11 cellular contexts compared by ENCODE assay signal in the genomic region with DNA sequence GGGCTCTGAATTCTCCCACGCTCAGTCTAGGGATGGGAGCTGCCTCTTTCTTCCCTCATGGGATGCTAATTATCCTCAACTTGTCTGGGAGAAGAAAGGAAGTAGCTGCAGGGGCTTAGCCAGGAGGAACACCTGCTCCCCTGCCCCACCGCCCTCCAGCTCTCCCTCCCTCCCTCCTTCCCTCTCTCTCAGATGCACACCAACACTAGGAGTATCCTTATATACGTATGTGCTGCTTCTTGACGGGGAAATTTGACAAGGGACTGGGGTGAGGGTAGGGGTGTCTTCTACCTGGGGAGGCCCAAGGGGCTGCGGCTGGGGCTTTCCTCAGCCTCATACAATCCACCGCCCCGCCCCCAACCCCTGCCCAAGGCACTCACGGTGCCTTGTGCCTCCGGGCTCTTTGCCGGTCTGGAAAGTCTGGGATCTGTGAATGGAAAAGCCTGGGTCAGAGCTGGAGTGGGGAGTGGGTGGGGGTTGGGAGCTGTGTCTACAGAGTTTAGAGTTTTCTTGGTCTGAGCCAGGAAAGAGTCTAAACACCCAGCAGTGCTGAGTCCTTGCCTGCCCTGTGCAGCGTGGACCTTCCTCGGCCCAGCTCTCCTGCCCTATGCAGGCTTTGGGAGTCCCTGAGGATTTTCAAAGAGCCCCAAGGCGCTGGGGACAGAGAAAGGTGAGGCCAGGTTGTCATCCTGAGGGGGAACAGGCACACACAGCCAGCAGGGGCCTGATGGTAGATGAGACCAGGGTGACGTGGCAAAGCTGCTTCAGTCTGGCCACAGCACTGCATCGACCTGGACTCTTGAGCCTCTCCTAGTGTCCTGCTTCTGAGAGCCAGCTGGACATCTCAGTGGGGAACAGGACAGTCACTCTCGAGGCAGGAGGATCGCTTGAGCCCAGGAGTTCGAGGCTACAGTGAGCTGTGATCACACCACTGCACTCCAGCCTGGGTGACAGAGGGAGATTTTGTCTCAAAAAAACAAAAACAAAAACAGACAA. TPM values are rescaled to one million over a fixed set of nuclear protein-coding genes. Genes with fewer than 3 reads are reported as not detected.
DNase-seq lines count a peak whose midpoint lies in the region; ATAC-seq and TF ChIP-seq lines count a peak whose summit lies in the region.
"Had no signal": no experiment of that assay in that cellular context is flagged by ENCODE, and none has a peak within 500 bp of the region (broad histone marks: within the 10 kb centered on the region; RNA-seq: fewer than 3 reads in every experiment).

No MANE protein-coding gene starts in this region.

- ATAC-seq in right cardiac atrium (peak; percentile 28 to 33), sciatic nerve (peak; percentile 13), GM18511 (IDR thresholded peaks at IDR 0.05; ENCODE audit: unreplicated experiment) (no peak)

- H3K27me3 ChIP-seq in right cardiac atrium (ENCODE audit: control insufficient read depth, insufficient read depth) = no peaks in the 10 kb centered on the region

- 55% methylated on average over 18 of the region's 18 CpGs for WGBS in right cardiac atrium

- no peak overlapping the region for H3K4me3 ChIP-seq in right cardiac atrium (ENCODE audit: low read length)

- DNase-seq in HT1080 (ENCODE audit: low read depth) (peak; percentile 34), NCI-H82 treated with DMSO at 0.1 percent for 48 hours (lab: John Stamatoyannopoulos, UW; ENCODE audit: unreplicated experiment) (peak; percentile 43), right cardiac atrium (peak; percentile 40 to 85 (median 81)), sciatic nerve (ENCODE audit: low spot score) (no peak), RWPE1 (ENCODE audit: low spot score) (no peak), kidney tubule cell (ENCODE audit: low spot score) (no peak)
- DNase-seq: activated CD4-positive, alpha-beta T cell treated with anti-CD3 and anti-CD28 coated beads, Interleukin-2, amount 50 U/mL, for 4 hours; COR-L47; NCI-H748 treated with DMSO at 0.1 percent for 48 hours; nucleus accumbens had no signal

- no peak overlapping the region for H3K27ac ChIP-seq in right cardiac atrium (ENCODE audit: low read length)
- no peak overlapping the region for H3K27ac ChIP-seq in RWPE1

- CTCF ChIA-PET in RWPE1 (lab: Yijun Ruan, JAX) = interaction anchor here (0.5 to 0.6 kb wide), 2 partner anchors 15 to 103 kb away, joined by 3 read pairs; no protein-coding TSS in a partner anchor

- no peaks in the 10 kb centered on the region for H3K9me3 ChIP-seq in right cardiac atrium (ENCODE audit: control insufficient read depth, low read length)

- POLR2A ChIA-PET in RWPE1 (lab: Yijun Ruan, JAX; ENCODE audit: low non-redundant PET) = no interaction called here

- peaks cover 14% of the 10 kb centered on the region for H3K4me1 ChIP-seq in right cardiac atrium (ENCODE audit: control insufficient read depth, insufficient read depth, low read length)

- intact Hi-C loops in right cardiac atrium (cut with DNase I) (no loop called here), sciatic nerve (cut with DNase I) (no loop called here)

- TF ChIP-seq CTCF in RWPE1 (conservative IDR thresholded peaks at IDR 0.05; ENCODE audit: low read depth) = no peak

RNA-seq across cellular contexts. Expression of gene EMILIN3, which starts 29.3 kb away (rescaled TPM):
- total RNA-seq in HT1080 (2014; rRNA removed; shearing (Covaris generic)) = not detected in 2 replicates
- polyA plus RNA-seq in HT1080 (2015; cell fraction: cytosol; rRNA removed) = not detected in 2 replicates
- polyA plus RNA-seq in HT1080 (2015; cell fraction: nucleus; rRNA removed) = not detected in 2 replicates
- total RNA-seq in right cardiac atrium = 1 to 10 TPM; 2.1 to 7.4 (median 5.5) TPM
- 4.3 TPM for polyA plus RNA-seq in right cardiac atrium
- 9.9 TPM for total RNA-seq in sciatic nerve

RNA-seq across cellular contexts. Expression of gene LPIN3, which starts 55.3 kb away (rescaled TPM):
- total RNA-seq in HT1080 (2014; rRNA removed; shearing (Covaris generic)) = 0.07 and 0.31 TPM in 2 replicates
- polyA plus RNA-seq in HT1080 (2015; cell fraction: cytosol; rRNA removed) = 0.03 and 0.07 TPM in 2 replicates
- 3.4 and 5.6 TPM in 2 replicates for polyA plus RNA-seq in HT1080 (2015; cell fraction: nucleus; rRNA removed)
- total RNA-seq in right cardiac atrium = 10 to 100 TPM in 3 of 4 donors, 1 to 10 TPM in 1; 9.3 to 14.8 (median 13.2) TPM
- 18.2 TPM for polyA plus RNA-seq in right cardiac atrium
- 12.9 TPM for total RNA-seq in sciatic nerve

Comparison
In these comparisons a context has a peak if more than half of its experiments do, and no peak if none do; other contexts are left out.
1. DNase-seq: peak in HT1080 (single experiment), NCI-H82 treated with DMSO at 0.1 percent for 48 hours (single experiment) and right cardiac atrium (3 of 3); none in sciatic nerve (single experiment), RWPE1 (single experiment) and kidney tubule cell (single experiment).